In the genomic region with DNA sequence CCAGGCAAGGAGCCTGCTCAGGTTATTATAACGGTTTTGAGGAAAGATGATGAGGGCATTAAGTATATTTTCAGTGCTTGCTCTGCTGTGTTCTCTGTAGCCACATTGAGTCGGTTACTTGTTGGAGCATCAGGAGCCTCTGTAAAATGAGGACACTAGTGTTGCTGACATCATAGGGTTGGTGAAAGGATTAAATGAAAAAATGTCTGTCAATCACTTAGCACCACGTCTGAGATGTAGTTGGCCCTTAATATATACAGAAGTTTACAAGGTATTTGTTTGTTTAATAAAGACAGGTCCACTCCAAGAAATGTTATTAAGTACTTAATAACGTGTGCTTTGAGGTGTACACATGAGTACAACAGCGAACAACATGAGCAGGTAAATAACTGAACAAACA, we compare ENCODE assay signal across 8 cellular contexts.
DNase-seq lines count a peak whose midpoint lies in the region; ATAC-seq and TF ChIP-seq lines count a peak whose summit lies in the region.

No MANE protein-coding gene starts in this region.

- TF ChIP-seq CTCF in VCaP (conservative IDR thresholded peaks at IDR 0.05), result no peak

- H3K36me3 Mint-ChIP-seq in stimulated activated memory B cell treated with anti-CD40 and anti-IgM and Interleukin-4, amounts not matched to agents 10 μg/mL and 1 μg/mL and 100 μg/mL, for 72 hours, result peaks cover 19% of the 10 kb centered on the region

- H3K4me3 ChIP-seq in iPS-15b (ENCODE audit: low read depth, low read length), result peak overlapping the region; percentile 95

- peak overlapping the region; percentile 12 for H3K9ac ChIP-seq in iPS-15b (ENCODE audit: low read depth, low read length)

- H3K4me1 ChIP-seq in iPS-15b (ENCODE audit: control insufficient read depth, insufficient read depth, low read length), result no peaks in the 10 kb centered on the region

- H3K27me3 ChIP-seq in iPS-15b (ENCODE audit: control insufficient read depth, insufficient read depth, low read length), result no peaks in the 10 kb centered on the region

- ATAC-seq in stimulated activated memory B cell treated with anti-CD40 and anti-IgM and Interleukin-4, amounts not matched to agents 10 μg/mL and 1 μg/mL and 100 μg/mL, for 72 hours, result no peak
- ATAC-seq in GM18520 (IDR thresholded peaks at IDR 0.05; ENCODE audit: unreplicated experiment), result no peak

- peaks cover 32% of the 10 kb centered on the region for H3K4me1 Mint-ChIP-seq in stimulated activated memory B cell treated with anti-CD40 and anti-IgM and Interleukin-4, amounts not matched to agents 10 μg/mL and 1 μg/mL and 100 μg/mL, for 72 hours

- no peaks in the 10 kb centered on the region for H3K27me3 Mint-ChIP-seq in stimulated activated memory B cell treated with anti-CD40 and anti-IgM and Interleukin-4, amounts not matched to agents 10 μg/mL and 1 μg/mL and 100 μg/mL, for 72 hours

- H3K27ac ChIP-seq in VCaP, result peak overlapping the region; percentile 72

- peak; percentile 6 for DNase-seq in NCI-H748 (lab: John Stamatoyannopoulos, UW; ENCODE audit: unreplicated experiment)
- no peak for DNase-seq in NCI-H748 treated with DMSO at 0.1 percent for 48 hours (lab: John Stamatoyannopoulos, UW)
- DNase-seq in OCI-M2 (lab: John Stamatoyannopoulos, UW; ENCODE audit: unreplicated experiment), result no peak
- DNase-seq in central memory CD4-positive, alpha-beta T cell, result no peak

- H3K4me3 Mint-ChIP-seq in stimulated activated memory B cell treated with anti-CD40 and anti-IgM and Interleukin-4, amounts not matched to agents 10 μg/mL and 1 μg/mL and 100 μg/mL, for 72 hours, result peak overlapping the region; percentile 37

- H3K9me3 Mint-ChIP-seq in stimulated activated memory B cell treated with anti-CD40 and anti-IgM and Interleukin-4, amounts not matched to agents 10 μg/mL and 1 μg/mL and 100 μg/mL, for 72 hours, result no peaks in the 10 kb centered on the region

- H3K9me3 ChIP-seq in iPS-15b (ENCODE audit: control insufficient read depth, insufficient read depth, low read length), result no peaks in the 10 kb centered on the region

- no peaks in the 10 kb centered on the region for H3K36me3 ChIP-seq in iPS-15b (ENCODE audit: control insufficient read depth, insufficient read depth, low read length)

- H3K27ac Mint-ChIP-seq in stimulated activated memory B cell treated with anti-CD40 and anti-IgM and Interleukin-4, amounts not matched to agents 10 μg/mL and 1 μg/mL and 100 μg/mL, for 72 hours, result peak overlapping the region; percentile 87
